In the genomic region with DNA sequence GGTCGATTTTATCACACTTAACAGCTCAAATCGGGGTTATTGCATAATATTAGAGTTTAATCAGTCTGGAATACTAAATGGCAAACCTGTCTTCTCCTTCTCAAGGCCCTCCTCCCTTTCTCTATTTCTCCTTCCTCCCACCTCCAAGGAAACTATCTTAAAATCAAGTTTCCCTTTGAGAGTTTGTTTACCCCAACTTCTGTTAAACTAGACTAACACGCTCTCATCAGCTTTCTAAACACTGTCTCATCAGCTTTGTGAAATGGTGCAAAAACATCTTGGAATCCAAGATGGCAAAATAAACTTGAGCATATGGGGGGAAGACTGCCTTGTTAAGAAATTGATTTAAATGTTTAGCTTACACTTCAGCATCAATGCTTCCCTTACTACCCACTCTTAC, we compare ENCODE assay signal across 20 cellular contexts. TPM values are rescaled to one million over a fixed set of nuclear protein-coding genes. Genes with fewer than 3 reads are reported as not detected.
DNase-seq lines count a peak whose midpoint lies in the region; ATAC-seq, FAIRE-seq and TF ChIP-seq lines count a peak whose summit lies in the region.
"Had no signal": no experiment of that assay in that cellular context is flagged by ENCODE, and none has a peak within 500 bp of the region (broad histone marks: within the 10 kb centered on the region; RNA-seq: fewer than 3 reads in every experiment).

No MANE protein-coding gene starts in this region.

- H3K4me1 Mint-ChIP-seq in astrocyte (ENCODE audit: low read depth, unreplicated experiment): peaks cover 23% of the 10 kb centered on the region

- FAIRE-seq in astrocyte (lab: Jason Lieb, UNC): no peak
- FAIRE-seq: GM12878, GM18507, HTR-8/SVneo had no signal

- no peaks in the 10 kb centered on the region for H4K20me1 ChIP-seq in astrocyte (ENCODE audit: insufficient read depth, low read length)

- peaks cover 9% of the 10 kb centered on the region for H3K9me3 Mint-ChIP-seq in astrocyte (ENCODE audit: unreplicated experiment)

- H3K27me3 ChIP-seq in HUES48 (ENCODE audit: control insufficient read depth, insufficient read depth, low read length): peaks cover 28% of the 10 kb centered on the region
- H3K27me3 ChIP-seq in astrocyte (ENCODE audit: insufficient read depth, low read length): peaks cover 73% of the 10 kb centered on the region
- H3K27me3 ChIP-seq in esophagus squamous epithelium: peaks cover 0 to 100% (median 31%) of the 10 kb centered on the region in 4 donors
- H3K27me3 ChIP-seq in HAP-1 (ENCODE audit: low read depth): no peaks in the 10 kb centered on the region

- H3K4me1 ChIP-seq in HUES48 (ENCODE audit: control insufficient read depth, insufficient read depth, low read length): peaks cover 84% of the 10 kb centered on the region
- peaks cover 29% of the 10 kb centered on the region for H3K4me1 ChIP-seq in astrocyte (ENCODE audit: insufficient read depth, low read length)
- H3K4me1 ChIP-seq in esophagus squamous epithelium: peaks cover 13 to 90% (median 22%) of the 10 kb centered on the region in 3 donors
- H3K4me1 ChIP-seq in HAP-1: peaks cover 27% of the 10 kb centered on the region

- peaks cover 25% of the 10 kb centered on the region for H3K27me3 Mint-ChIP-seq in astrocyte (ENCODE audit: low read depth, unreplicated experiment)

- no peak for TF ChIP-seq POLR2A in esophagus squamous epithelium (IDR thresholded peaks at IDR 0.05)

- H3K9ac ChIP-seq in HUES48 (ENCODE audit: low read depth, low read length) (no peak overlapping the region), astrocyte (ENCODE audit: low read length) (no peak overlapping the region)

- H3K4me3 ChIP-seq in HUES48 (ENCODE audit: low read depth, low read length): no peak overlapping the region
- no peak overlapping the region for H3K4me3 ChIP-seq in astrocyte (ENCODE audit: insufficient read depth, low read depth, low read length)
- H3K4me3 ChIP-seq in esophagus squamous epithelium: no peak overlapping the region
- H3K4me3 ChIP-seq in HAP-1: no peak overlapping the region
- H3K4me3 ChIP-seq: GM12878 had no signal

- H2AFZ ChIP-seq in astrocyte (ENCODE audit: low read depth, low read length): no peak overlapping the region

- intact Hi-C loops in esophagus squamous epithelium (cut with DNase I): no loop called here

- TF ChIP-seq CTCF in astrocyte (IDR thresholded peaks at IDR 0.05; ENCODE audit: insufficient read depth, low read depth, low read length) (no peak), esophagus squamous epithelium (IDR thresholded peaks at IDR 0.05) (no peak)

- 19 to 25% methylated on average over 3 of the region's 3 CpGs for WGBS in esophagus squamous epithelium, 2 donors

- peaks cover 60% of the 10 kb centered on the region for H3K79me2 ChIP-seq in astrocyte (ENCODE audit: insufficient read depth, low read length)

- no peak overlapping the region for H3K27ac Mint-ChIP-seq in astrocyte (ENCODE audit: unreplicated experiment)

- H3K36me3 ChIP-seq in HUES48 (ENCODE audit: control insufficient read depth, insufficient read depth, low read length): peaks cover 9% of the 10 kb centered on the region; the same call in 1 of the 2 replicates
- H3K36me3 ChIP-seq in astrocyte (ENCODE audit: insufficient read depth, low read length): no peaks in the 10 kb centered on the region
- H3K36me3 ChIP-seq in esophagus squamous epithelium: no peaks in the 10 kb centered on the region
- H3K36me3 ChIP-seq in HAP-1 (replicated peaks): no peaks in the 10 kb centered on the region

- no peaks in the 10 kb centered on the region for H3K9me3 ChIP-seq in HUES48 (ENCODE audit: control insufficient read depth, insufficient read depth, low read length)
- no peaks in the 10 kb centered on the region for H3K9me3 ChIP-seq in astrocyte (ENCODE audit: insufficient read depth, low read depth, low read length)
- H3K9me3 ChIP-seq in esophagus squamous epithelium: no peaks in the 10 kb centered on the region
- H3K9me3 ChIP-seq in HAP-1: no peaks in the 10 kb centered on the region

- H3K4me3 Mint-ChIP-seq in astrocyte (ENCODE audit: unreplicated experiment): no peak overlapping the region

- in situ Hi-C loops in HAP-1 (cut with MboI; ENCODE audit: low sequenced_read_pairs): loop anchor here (25.0 kb wide), 2 partner anchors 416 to 541 kb away; no protein-coding TSS in a partner anchor

- H3K27ac ChIP-seq in HUES48 (ENCODE audit: low read depth, low read length): peak overlapping the region; percentile 50
- no peak overlapping the region for H3K27ac ChIP-seq in astrocyte (ENCODE audit: low read depth, low read length)
- peak overlapping the region; percentile 85 to 93 (median 90) for H3K27ac ChIP-seq in esophagus squamous epithelium

- ATAC-seq in GM18870 (IDR thresholded peaks at IDR 0.05; ENCODE audit: unreplicated experiment): no peak
- ATAC-seq: GM12878 had no signal

- peak overlapping the region; percentile 84 for H3K4me2 ChIP-seq in astrocyte (ENCODE audit: low read length)

- no peaks in the 10 kb centered on the region for H3K36me3 Mint-ChIP-seq in astrocyte (ENCODE audit: low read depth, unreplicated experiment)

- DNase-seq in astrocyte (ENCODE audit: low read depth): no peak
- no peak for DNase-seq in esophagus squamous epithelium (lab: John Stamatoyannopoulos, UW)
- DNase-seq in pons (ENCODE audit: low spot score): peak; percentile 29
- DNase-seq in NOMO-1 treated with dmso at 0.1 percent for 144 hours (lab: John Stamatoyannopoulos, UW; ENCODE audit: unreplicated experiment): no peak
- no peak for DNase-seq in HAP-1 (ENCODE audit: low spot score in 2 of 2)
- DNase-seq: ACHN; CD4-positive, CD25-positive, alpha-beta regulatory T cell; KBM-7; MM.1S; NCI-H1105 treated with DMSO at 0.1 percent for 48 hours; NCI-H187; NCI-H2171; NCI-H82; SIG-M5 had no signal

RNA-seq across cellular contexts. Expression of a gene that starts 9.6 kb away (rescaled TPM):
- total RNA-seq in astrocyte (5.2 and 6.5 TPM in 2 replicates), esophagus squamous epithelium (10 to 100 TPM; 21.3 to 54.8 (median 43.5) TPM)
- total RNA-seq: CD4-positive, CD25-positive, alpha-beta regulatory T cell; NCI-H460 had no signal
